ENCODE assay signal across 36 cellular contexts in genomic region chr2:200794143-200794542, GRCh38.
"Had no signal": no experiment of that assay in that cellular context is flagged by ENCODE, and none has a peak within 500 bp of the region (broad histone marks: within the 10 kb centered on the region; RNA-seq: fewer than 3 reads in every experiment).

No MANE protein-coding gene starts in this region.

- H3K4me1 Mint-ChIP-seq: activated CD4-positive, alpha-beta T cell treated with anti-CD3 and anti-CD28 coated beads, Interleukin-2, amount 10 ng/mL, durations not matched to agents 24 days and 14 days; activated naive CD4-positive, alpha-beta T cell treated with anti-CD3 and anti-CD28 coated beads, Interleukin-2, amount 50 U/mL, for 24 hours; activated naive CD8-positive, alpha-beta T cell treated with anti-CD3 and anti-CD28 coated beads for 36 hours; activated naive CD8-positive, alpha-beta T cell treated with anti-CD3 and anti-CD28 coated beads, Interleukin-2, amount 50 U/mL, for 24 hours had no signal

- H3K27ac ChIP-seq: body of pancreas, colonic mucosa, dorsolateral prefrontal cortex, esophagus muscularis mucosa had no signal

- ATAC-seq: activated CD4-positive, alpha-beta T cell treated with anti-CD3 and anti-CD28 coated beads for 36 hours; activated CD8-positive, alpha-beta memory T cell treated with anti-CD3 and anti-CD28 coated beads, Interleukin-2, amount 10 ng/mL, durations not matched to agents 7 days and 5 days; activated CD8-positive, alpha-beta T cell treated with anti-CD3 and anti-CD28 coated beads, Interleukin-2, amount 10 ng/mL, durations not matched to agents 7 days and 5 days; activated naive CD8-positive, alpha-beta T cell treated with anti-CD3 and anti-CD28 coated beads, Interleukin-2, amount 50 U/mL, for 24 hours; body of pancreas; effector memory CD8-positive, alpha-beta T cell; T-helper 17 cell had no signal

- H3K27me3 ChIP-seq: adrenal gland, body of pancreas, colonic mucosa, dorsolateral prefrontal cortex, esophagus muscularis mucosa, gastroesophageal sphincter had no signal

- H3K4me1 ChIP-seq: colonic mucosa, gastroesophageal sphincter had no signal

- H3K36me3 Mint-ChIP-seq: activated CD4-positive, alpha-beta memory T cell treated with anti-CD3 and anti-CD28 coated beads for 36 hours; activated naive CD4-positive, alpha-beta T cell treated with anti-CD3 and anti-CD28 coated beads, Interleukin-2, amount 50 U/mL, for 24 hours; activated naive CD8-positive, alpha-beta T cell treated with anti-CD3 and anti-CD28 coated beads for 36 hours had no signal

- H3K4me3 Mint-ChIP-seq: activated CD4-positive, alpha-beta memory T cell treated with anti-CD3 and anti-CD28 coated beads for 36 hours; activated CD4-positive, alpha-beta T cell treated with anti-CD3 and anti-CD28 coated beads for 36 hours; activated CD4-positive, alpha-beta T cell treated with anti-CD3 and anti-CD28 coated beads, Interleukin-2, amount 10 ng/mL, durations not matched to agents 24 days and 14 days; activated CD8-positive, alpha-beta memory T cell treated with anti-CD3 and anti-CD28 coated beads, Interleukin-2, amount 10 ng/mL, durations not matched to agents 7 days and 5 days; activated CD8-positive, alpha-beta T cell treated with anti-CD3 and anti-CD28 coated beads, Interleukin-2, amount 10 ng/mL, durations not matched to agents 7 days and 5 days; activated naive CD4-positive, alpha-beta T cell treated with anti-CD3 and anti-CD28 coated beads for 36 hours; activated naive CD4-positive, alpha-beta T cell treated with anti-CD3 and anti-CD28 coated beads, Interleukin-2, amount 50 U/mL, for 24 hours; activated naive CD8-positive, alpha-beta T cell treated with anti-CD3 and anti-CD28 coated beads for 36 hours; activated naive CD8-positive, alpha-beta T cell treated with anti-CD3 and anti-CD28 coated beads, Interleukin-2, amount 50 U/mL, for 24 hours; activated T-helper 1 cell treated with anti-CD3 and anti-CD28 coated beads, Interleukin-12 subunit alpha, Interleukin-12 subunit beta, Interleukin-2, Interleukin-4 antibody, amounts not matched to agents 30 ng/mL and 10 ng/mL and 1 ng/mL, durations not matched to agents 14 hours and 24 hours and 36 hours; dendritic cell treated with granulocyte-macrophage colony-stimulating factor and Interleukin-4, amounts not matched to agents 40 ng/mL and 50 ng/mL, for 4 days; effector memory CD8-positive, alpha-beta T cell; T-helper 17 cell; T-helper 2 cell treated with Interferon-gamma antibody and Interleukin-4, amounts not matched to agents 5 μg/mL and 100 μg/mL, for 36 hours had no signal

- DNase-seq: activated CD4-positive, alpha-beta memory T cell treated with anti-CD3 and anti-CD28 coated beads for 36 hours; activated CD4-positive, alpha-beta T cell treated with anti-CD3 and anti-CD28 coated beads for 36 hours; activated CD4-positive, alpha-beta T cell treated with anti-CD3 and anti-CD28 coated beads, Interleukin-2, amount 10 ng/mL, durations not matched to agents 24 days and 14 days; activated CD4-positive, CD25-positive, alpha-beta regulatory T cell; activated CD4-positive, CD25-positive, alpha-beta regulatory T cell treated with anti-CD3 and anti-CD28 coated beads, Interleukin-2, amount 50 U/mL, for 72 hours; activated CD8-positive, alpha-beta memory T cell treated with anti-CD3 and anti-CD28 coated beads, Interleukin-2, amount 10 ng/mL, durations not matched to agents 7 days and 5 days; activated CD8-positive, alpha-beta memory T cell treated with anti-CD3 and anti-CD28 coated beads, Interleukin-2, amount 50 U/mL, for 4 hours; activated CD8-positive, alpha-beta T cell treated with anti-CD3 and anti-CD28 coated beads, Interleukin-2, amount 10 ng/mL, durations not matched to agents 7 days and 5 days; activated effector memory CD4-positive, alpha-beta T cell treated with anti-CD3 and anti-CD28 coated beads, Interleukin-2, amount 50 U/mL, for 16 hours; activated naive CD4-positive, alpha-beta T cell treated with anti-CD3 and anti-CD28 coated beads for 36 hours; activated naive CD8-positive, alpha-beta T cell treated with anti-CD3 and anti-CD28 coated beads for 36 hours; activated naive CD8-positive, alpha-beta T cell treated with anti-CD3 and anti-CD28 coated beads, Interleukin-2, amount 50 U/mL, for 24 hours; activated T-cell treated with anti-CD3 and anti-CD28 coated beads, Interleukin-2, amount 50 U/mL, for 1 hour; activated T-cell treated with anti-CD3 and anti-CD28 coated beads, Interleukin-2, amount 50 U/mL, for 48 hours; adrenal gland; amygdala; aorta; body of pancreas; central memory CD4-positive, alpha-beta T cell; cerebellar nuclear complex; colonic mucosa; dorsolateral prefrontal cortex; effector CD4-positive, alpha-beta T cell; effector memory CD8-positive, alpha-beta T cell; erythroblast; foreskin melanocyte; T-helper 1 cell; T-helper 17 cell; T1000 had no signal

- H3K9me3 ChIP-seq: adrenal gland, body of pancreas, colonic mucosa, esophagus muscularis mucosa, gastroesophageal sphincter had no signal

- H3K27me3 Mint-ChIP-seq: activated naive CD4-positive, alpha-beta T cell treated with anti-CD3 and anti-CD28 coated beads, Interleukin-2, amount 50 U/mL, for 24 hours; activated naive CD8-positive, alpha-beta T cell treated with anti-CD3 and anti-CD28 coated beads for 36 hours; activated naive CD8-positive, alpha-beta T cell treated with anti-CD3 and anti-CD28 coated beads, Interleukin-2, amount 50 U/mL, for 24 hours; dendritic cell treated with granulocyte-macrophage colony-stimulating factor and Interleukin-4, amounts not matched to agents 40 ng/mL and 50 ng/mL, for 4 days had no signal

- H3K36me3 ChIP-seq: adrenal gland, colonic mucosa, esophagus muscularis mucosa, gastroesophageal sphincter had no signal

- H3K9me3 Mint-ChIP-seq: activated CD4-positive, alpha-beta memory T cell treated with anti-CD3 and anti-CD28 coated beads for 36 hours; activated CD4-positive, alpha-beta T cell treated with anti-CD3 and anti-CD28 coated beads, Interleukin-2, amount 10 ng/mL, durations not matched to agents 24 days and 14 days; activated naive CD4-positive, alpha-beta T cell treated with anti-CD3 and anti-CD28 coated beads for 36 hours; activated naive CD4-positive, alpha-beta T cell treated with anti-CD3 and anti-CD28 coated beads, Interleukin-2, amount 50 U/mL, for 24 hours; activated naive CD8-positive, alpha-beta T cell treated with anti-CD3 and anti-CD28 coated beads for 36 hours; activated naive CD8-positive, alpha-beta T cell treated with anti-CD3 and anti-CD28 coated beads, Interleukin-2, amount 50 U/mL, for 24 hours; activated T-helper 1 cell treated with anti-CD3 and anti-CD28 coated beads, Interleukin-12 subunit alpha, Interleukin-12 subunit beta, Interleukin-2, Interleukin-4 antibody, amounts not matched to agents 30 ng/mL and 10 ng/mL and 1 ng/mL, durations not matched to agents 14 hours and 24 hours and 36 hours; activated T-helper 2 cell treated with anti-CD3 and anti-CD28 coated beads, Interferon-gamma antibody, Interleukin-2, Interleukin-4, amounts not matched to agents 10 μg/mL and 5 μg/mL and 100 μg/mL, durations not matched to agents 14 hours and 24 hours and 36 hours; dendritic cell treated with granulocyte-macrophage colony-stimulating factor and Interleukin-4, amounts not matched to agents 40 ng/mL and 50 ng/mL, for 4 days; effector memory CD8-positive, alpha-beta T cell; T-helper 2 cell treated with Interferon-gamma antibody and Interleukin-4, amounts not matched to agents 5 μg/mL and 100 μg/mL, for 36 hours had no signal

- H3K4me3 ChIP-seq: adrenal gland, body of pancreas, colonic mucosa, dorsolateral prefrontal cortex, esophagus muscularis mucosa, gastroesophageal sphincter had no signal

- H3K27ac Mint-ChIP-seq: activated CD4-positive, alpha-beta memory T cell treated with anti-CD3 and anti-CD28 coated beads for 36 hours; activated CD4-positive, alpha-beta T cell treated with anti-CD3 and anti-CD28 coated beads for 36 hours; activated CD4-positive, alpha-beta T cell treated with anti-CD3 and anti-CD28 coated beads, Interleukin-2, amount 10 ng/mL, durations not matched to agents 24 days and 14 days; activated CD8-positive, alpha-beta memory T cell treated with anti-CD3 and anti-CD28 coated beads, Interleukin-2, amount 10 ng/mL, durations not matched to agents 7 days and 5 days; activated CD8-positive, alpha-beta T cell treated with anti-CD3 and anti-CD28 coated beads, Interleukin-2, amount 10 ng/mL, durations not matched to agents 7 days and 5 days; activated naive CD4-positive, alpha-beta T cell treated with anti-CD3 and anti-CD28 coated beads for 36 hours; activated naive CD4-positive, alpha-beta T cell treated with anti-CD3 and anti-CD28 coated beads, Interleukin-2, amount 50 U/mL, for 24 hours; activated naive CD8-positive, alpha-beta T cell treated with anti-CD3 and anti-CD28 coated beads for 36 hours; activated naive CD8-positive, alpha-beta T cell treated with anti-CD3 and anti-CD28 coated beads, Interleukin-2, amount 50 U/mL, for 24 hours; activated T-helper 1 cell treated with anti-CD3 and anti-CD28 coated beads, Interleukin-12 subunit alpha, Interleukin-12 subunit beta, Interleukin-2, Interleukin-4 antibody, amounts not matched to agents 30 ng/mL and 10 ng/mL and 1 ng/mL, durations not matched to agents 14 hours and 24 hours and 36 hours; activated T-helper 2 cell treated with anti-CD3 and anti-CD28 coated beads, Interferon-gamma antibody, Interleukin-2, Interleukin-4, amounts not matched to agents 10 μg/mL and 5 μg/mL and 100 μg/mL, durations not matched to agents 14 hours and 24 hours and 36 hours; effector memory CD8-positive, alpha-beta T cell; T-helper 17 cell; T-helper 2 cell treated with Interferon-gamma antibody and Interleukin-4, amounts not matched to agents 5 μg/mL and 100 μg/mL, for 36 hours had no signal
